ENCODE assay signal across 8 cellular contexts in the genomic region with DNA sequence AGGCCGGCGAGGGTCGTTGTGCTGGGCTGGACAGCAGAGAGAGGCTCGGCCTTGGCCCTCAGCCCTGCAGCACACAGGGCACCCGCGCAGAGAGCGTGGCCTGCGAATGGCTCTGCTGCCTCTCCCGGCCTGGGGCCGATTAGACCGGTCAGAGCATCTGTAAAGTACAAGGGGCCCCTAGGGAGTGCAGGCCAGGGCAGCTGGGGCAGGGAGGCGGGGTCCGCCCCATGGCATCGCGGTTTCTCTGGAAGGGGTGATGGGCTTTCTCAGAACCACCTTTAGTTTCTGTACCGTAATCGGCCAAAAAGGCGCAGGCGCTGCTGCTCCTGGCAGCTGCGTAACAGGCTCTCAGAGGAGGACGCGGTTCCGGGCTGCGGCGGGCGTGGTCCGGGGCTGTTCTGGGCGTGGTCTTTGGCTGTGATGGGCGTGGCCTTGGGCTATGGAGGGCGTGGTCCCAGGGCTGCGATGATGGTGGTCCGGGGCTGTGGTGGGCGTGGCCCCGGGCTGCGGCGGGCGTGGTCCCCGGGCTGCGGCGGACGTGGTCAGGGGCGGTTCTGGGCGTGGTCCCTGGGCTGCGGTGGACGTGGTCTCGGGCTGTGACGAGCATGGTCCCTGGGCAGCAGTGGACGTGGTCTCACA.
DNase-seq lines count a peak whose midpoint lies in the region; TF ChIP-seq lines count a peak whose summit lies in the region.

No MANE protein-coding gene starts in this region.

- peak; percentile 5 for DNase-seq in GM04503 (ENCODE audit: low read depth)
- peak; percentile 31 for DNase-seq in HFF-Myc (ENCODE audit: extremely low read depth, low read depth)
- DNase-seq in NCI-H1436 treated with DMSO at 0.1 percent for 48 hours (lab: John Stamatoyannopoulos, UW): peak; percentile 27
- peak; percentile 60 to 76 (median 75) for DNase-seq in activated CD4-positive, CD25-positive, alpha-beta regulatory T cell (lab: John Stamatoyannopoulos, UW)
- DNase-seq in cerebellar cortex (ENCODE audit: low spot score): peak; percentile 76
- peak; percentile 69 for DNase-seq in kidney tubule cell (ENCODE audit: low spot score)
- peak; percentile 71 to 72 for DNase-seq in stimulated activated CD4-positive, alpha-beta T cell treated with anti-CD3 and anti-CD28 coated beads, Interleukin-1b, Interleukin-23, amount 100 ng/mL, for 1 hour (ENCODE audit: low read depth in 2 of 2)
- DNase-seq in OCI-M2 (lab: John Stamatoyannopoulos, UW; ENCODE audit: unreplicated experiment): no peak

- H3K4me3 ChIP-seq in HFF-Myc (replicated peaks; ENCODE audit: low read depth, low read length): peak overlapping the region; percentile 46

- TF ChIP-seq CTCF in HFF-Myc (IDR thresholded peaks at IDR 0.05; ENCODE audit: low read depth, low read length, missing control alignments): no peak
